In the genomic region with DNA sequence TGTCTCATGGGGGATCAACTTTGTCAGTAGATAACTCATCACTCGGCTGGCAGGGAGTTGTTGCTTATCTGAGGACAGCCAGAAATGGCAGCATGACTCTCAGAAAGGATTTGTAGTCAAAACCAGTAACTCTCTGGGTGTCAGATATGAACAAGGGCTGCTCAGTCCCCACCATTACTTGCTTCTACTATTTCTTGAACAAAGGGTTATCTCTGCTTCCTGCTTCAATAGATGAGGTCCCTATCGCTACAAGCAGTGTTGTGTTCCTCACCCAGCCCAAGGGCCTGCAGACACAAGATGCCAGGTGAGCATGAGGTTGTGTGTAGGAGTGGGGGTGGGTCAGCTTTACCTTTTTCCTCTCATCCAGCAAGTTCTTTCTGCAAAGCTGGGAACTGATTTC, we compare ENCODE assay signal across 23 cellular contexts.
"Had no signal": no experiment of that assay in that cellular context is flagged by ENCODE, and none has a peak within 500 bp of the region (broad histone marks: within the 10 kb centered on the region; RNA-seq: fewer than 3 reads in every experiment).

No MANE protein-coding gene starts in this region.

- H3K9me3 Mint-ChIP-seq: activated CD4-positive, alpha-beta memory T cell treated with anti-CD3 and anti-CD28 coated beads, Interleukin-2, amount 10 ng/mL, durations not matched to agents 7 days and 5 days; activated CD4-positive, alpha-beta T cell treated with anti-CD3 and anti-CD28 coated beads, Interleukin-2, amount 10 ng/mL, durations not matched to agents 24 days and 14 days; activated naive CD8-positive, alpha-beta T cell treated with anti-CD3 and anti-CD28 coated beads, Interleukin-2, amount 50 U/mL, for 24 hours; T-cell; T-helper 2 cell treated with Interferon-gamma antibody and Interleukin-4, amounts not matched to agents 5 μg/mL and 100 μg/mL, for 36 hours had no signal

- H3K36me3 Mint-ChIP-seq: activated CD8-positive, alpha-beta memory T cell treated with anti-CD3 and anti-CD28 coated beads, Interleukin-2, amount 10 ng/mL, durations not matched to agents 7 days and 5 days; immature natural killer cell; naive thymus-derived CD8-positive, alpha-beta T cell; T-cell had no signal

- DNase-seq: activated CD4-positive, alpha-beta memory T cell treated with anti-CD3 and anti-CD28 coated beads, Interleukin-2, amount 10 ng/mL, durations not matched to agents 7 days and 5 days; activated CD4-positive, alpha-beta T cell treated with anti-CD3 and anti-CD28 coated beads, Interleukin-2, amount 10 ng/mL, durations not matched to agents 24 days and 14 days; activated CD8-positive, alpha-beta memory T cell treated with anti-CD3 and anti-CD28 coated beads, Interleukin-2, amount 10 ng/mL, durations not matched to agents 7 days and 5 days; activated gamma-delta T cell; activated naive CD4-positive, alpha-beta T cell treated with anti-CD3 and anti-CD28 coated beads, Interleukin-2, amount 50 U/mL, for 16 hours; activated naive CD8-positive, alpha-beta T cell treated with anti-CD3 and anti-CD28 coated beads, Interleukin-2, amount 50 U/mL, for 24 hours; activated T-cell treated with anti-CD3 and anti-CD28 coated beads for 4 hours; caudate nucleus; dermis blood vessel endothelial cell; effector CD8-positive, alpha-beta T cell; foreskin keratinocyte; immature natural killer cell; lower lobe of right lung; naive thymus-derived CD8-positive, alpha-beta T cell; small intestine; stimulated activated CD4-positive, alpha-beta T cell treated with anti-CD3 and anti-CD28 coated beads, Interleukin-15, amount 100 ng/mL, for 24 hours; stimulated activated naive CD4-positive, alpha-beta T cell; T-cell; upper lobe of left lung had no signal

- H3K4me3 Mint-ChIP-seq: activated CD4-positive, alpha-beta memory T cell treated with anti-CD3 and anti-CD28 coated beads, Interleukin-2, amount 10 ng/mL, durations not matched to agents 7 days and 5 days; activated CD4-positive, alpha-beta T cell treated with anti-CD3 and anti-CD28 coated beads, Interleukin-2, amount 10 ng/mL, durations not matched to agents 24 days and 14 days; activated CD8-positive, alpha-beta memory T cell treated with anti-CD3 and anti-CD28 coated beads, Interleukin-2, amount 10 ng/mL, durations not matched to agents 7 days and 5 days; activated naive CD8-positive, alpha-beta T cell treated with anti-CD3 and anti-CD28 coated beads, Interleukin-2, amount 50 U/mL, for 24 hours; immature natural killer cell; naive thymus-derived CD8-positive, alpha-beta T cell; T-cell; T-helper 2 cell treated with Interferon-gamma antibody and Interleukin-4, amounts not matched to agents 5 μg/mL and 100 μg/mL, for 36 hours had no signal

- H3K4me1 ChIP-seq: foreskin keratinocyte, lower lobe of right lung, upper lobe of left lung had no signal

- H3K4me3 ChIP-seq: lower lobe of right lung, thoracic aorta, upper lobe of left lung had no signal

- H3K27me3 ChIP-seq: foreskin keratinocyte, upper lobe of left lung had no signal

- H3K27ac Mint-ChIP-seq: activated CD4-positive, alpha-beta memory T cell treated with anti-CD3 and anti-CD28 coated beads, Interleukin-2, amount 10 ng/mL, durations not matched to agents 7 days and 5 days; activated CD4-positive, alpha-beta T cell treated with anti-CD3 and anti-CD28 coated beads, Interleukin-2, amount 10 ng/mL, durations not matched to agents 24 days and 14 days; activated CD8-positive, alpha-beta memory T cell treated with anti-CD3 and anti-CD28 coated beads, Interleukin-2, amount 10 ng/mL, durations not matched to agents 7 days and 5 days; activated naive CD8-positive, alpha-beta T cell treated with anti-CD3 and anti-CD28 coated beads, Interleukin-2, amount 50 U/mL, for 24 hours; immature natural killer cell; naive thymus-derived CD8-positive, alpha-beta T cell; T-cell; T-helper 2 cell treated with Interferon-gamma antibody and Interleukin-4, amounts not matched to agents 5 μg/mL and 100 μg/mL, for 36 hours had no signal

- FAIRE-seq: small intestine had no signal

- H3K9me3 ChIP-seq: lower lobe of right lung, thoracic aorta, upper lobe of left lung had no signal

- H3K4me1 Mint-ChIP-seq: activated CD4-positive, alpha-beta memory T cell treated with anti-CD3 and anti-CD28 coated beads, Interleukin-2, amount 10 ng/mL, durations not matched to agents 7 days and 5 days; activated CD4-positive, alpha-beta T cell treated with anti-CD3 and anti-CD28 coated beads, Interleukin-2, amount 10 ng/mL, durations not matched to agents 24 days and 14 days; activated CD8-positive, alpha-beta memory T cell treated with anti-CD3 and anti-CD28 coated beads, Interleukin-2, amount 10 ng/mL, durations not matched to agents 7 days and 5 days; activated naive CD8-positive, alpha-beta T cell treated with anti-CD3 and anti-CD28 coated beads, Interleukin-2, amount 50 U/mL, for 24 hours; immature natural killer cell; naive thymus-derived CD8-positive, alpha-beta T cell; T-cell had no signal

- H3K27me3 Mint-ChIP-seq: activated CD4-positive, alpha-beta memory T cell treated with anti-CD3 and anti-CD28 coated beads, Interleukin-2, amount 10 ng/mL, durations not matched to agents 7 days and 5 days; activated CD4-positive, alpha-beta T cell treated with anti-CD3 and anti-CD28 coated beads, Interleukin-2, amount 10 ng/mL, durations not matched to agents 24 days and 14 days; activated CD8-positive, alpha-beta memory T cell treated with anti-CD3 and anti-CD28 coated beads, Interleukin-2, amount 10 ng/mL, durations not matched to agents 7 days and 5 days; activated naive CD8-positive, alpha-beta T cell treated with anti-CD3 and anti-CD28 coated beads, Interleukin-2, amount 50 U/mL, for 24 hours had no signal

- H3K27ac ChIP-seq: foreskin keratinocyte, lower lobe of right lung, thoracic aorta, upper lobe of left lung had no signal

- ATAC-seq: activated CD8-positive, alpha-beta memory T cell treated with anti-CD3 and anti-CD28 coated beads, Interleukin-2, amount 10 ng/mL, durations not matched to agents 7 days and 5 days; activated naive CD8-positive, alpha-beta T cell treated with anti-CD3 and anti-CD28 coated beads, Interleukin-2, amount 50 U/mL, for 24 hours; foreskin keratinocyte; left lobe of liver; lower lobe of right lung; naive thymus-derived CD8-positive, alpha-beta T cell; sciatic nerve; T-cell had no signal

- H3K36me3 ChIP-seq: lower lobe of right lung, thoracic aorta, upper lobe of left lung had no signal
